1 cellular context compared by ENCODE assay signal in genomic region chr2:39227628-39228412, GRCh38.
A peak's percentile ranks its signal among the peaks of the same experiment; 100 is the strongest.
TF ChIP-seq lines count a peak whose summit lies in the region.

No MANE protein-coding gene starts in this region.

TF ChIP-seq in K562, 482 proteins besides CTCF, POLR2A, EP300 and RAD21 (continued from another document and continues in another):
- no peak for TF ChIP-seq ZBTB34 (CRISPR knock-in tag; IDR thresholded peaks at IDR 0.05)
- no peak for TF ChIP-seq ZNF76 (CRISPR knock-in tag; IDR thresholded peaks at IDR 0.05; ENCODE audit: borderline replicate concordance)
- no peak for TF ChIP-seq HOMEZ (CRISPR knock-in tag; IDR thresholded peaks at IDR 0.05)
- TF ChIP-seq CREB5 (CRISPR knock-in tag; IDR thresholded peaks at IDR 0.05), result no peak
- TF ChIP-seq THAP7 (CRISPR knock-in tag; IDR thresholded peaks at IDR 0.05), result no peak
- no peak for TF ChIP-seq FOS (IDR thresholded peaks at IDR 0.05; ENCODE audit: extremely low read depth, insufficient read length)
- no peak for TF ChIP-seq SMARCA5 (IDR thresholded peaks at IDR 0.05)
- TF ChIP-seq FOSL1 (tag; conservative IDR thresholded peaks at IDR 0.05), result peak; percentile 23; the same call in 1 of the 2 replicates
- TF ChIP-seq HIVEP1 (CRISPR knock-in tag; IDR thresholded peaks at IDR 0.05), result no peak
- TF ChIP-seq HEY1 (CRISPR knock-in tag; IDR thresholded peaks at IDR 0.05; ENCODE audit: borderline replicate concordance), result no peak
- TF ChIP-seq RBFOX2 (IDR thresholded peaks at IDR 0.05; ENCODE audit: low read depth, low read length), result no peak
- no peak for TF ChIP-seq HMGN3 (IDR thresholded peaks at IDR 0.05; ENCODE audit: borderline replicate concordance, extremely low read depth, insufficient read length, low read depth, low read length)
- TF ChIP-seq BMI1 (IDR thresholded peaks at IDR 0.05; ENCODE audit: low read length), result no peak
- TF ChIP-seq ETS2 (tag; IDR thresholded peaks at IDR 0.05; ENCODE audit: borderline replicate concordance, poor library complexity, severe bottlenecking), result no peak
- TF ChIP-seq NR4A1 (CRISPR knock-in tag; IDR thresholded peaks at IDR 0.05), result no peak
- TF ChIP-seq NR4A1 (tag; IDR thresholded peaks at IDR 0.05), result no peak
- TF ChIP-seq RBM39 (optimal IDR thresholded peaks at IDR 0.05; ENCODE audit: low read depth, low read length), result no peak
- no peak for TF ChIP-seq MTF1 (CRISPR knock-in tag; IDR thresholded peaks at IDR 0.05; ENCODE audit: borderline replicate concordance)
- no peak for TF ChIP-seq BCL6 (CRISPR knock-in tag; IDR thresholded peaks at IDR 0.05)
- TF ChIP-seq KLF1 (tag; IDR thresholded peaks at IDR 0.05), result no peak
- TF ChIP-seq E2F8 (IDR thresholded peaks at IDR 0.05; ENCODE audit: low read depth, partially characterized antibody), result no peak
- 0 out of 2 replicates have a peak, but pooled peaks have one; percentile 64 for TF ChIP-seq XRCC5 (IDR thresholded peaks at IDR 0.05; ENCODE audit: low read depth, low read length)
- no peak for TF ChIP-seq RNF2 (IDR thresholded peaks at IDR 0.05)
- no peak for TF ChIP-seq ZNF395 (CRISPR knock-in tag; IDR thresholded peaks at IDR 0.05)
- no peak for TF ChIP-seq ZBTB43 (CRISPR knock-in tag; IDR thresholded peaks at IDR 0.05)
- no peak; the same call in 1 of the 2 replicates for TF ChIP-seq MAFK (IDR thresholded peaks at IDR 0.05; ENCODE audit: low read length)
- TF ChIP-seq ZNF316 (IDR thresholded peaks at IDR 0.05), result peak; percentile 66
- peak in 1 of 2 experiments; percentile 49; a peak in 1 of 4 replicates for TF ChIP-seq RCOR1 (IDR thresholded peaks at IDR 0.05; ENCODE audit: borderline replicate concordance in 1 of 2, low read depth in 2 of 2, low read length in 2 of 2)
- no peak for TF ChIP-seq CEBPZ (IDR thresholded peaks at IDR 0.05; ENCODE audit: borderline replicate concordance, low read depth, low read length)
- TF ChIP-seq ZNF583 (CRISPR knock-in tag; IDR thresholded peaks at IDR 0.05), result no peak
- no peak for TF ChIP-seq NEUROD1 (IDR thresholded peaks at IDR 0.05; ENCODE audit: borderline replicate concordance, low read depth, low read length, partially characterized antibody)
- no peak for TF ChIP-seq SRSF1 (IDR thresholded peaks at IDR 0.05; ENCODE audit: low read depth, low read length)
- peak; percentile 23 for TF ChIP-seq MEIS2 (IDR thresholded peaks at IDR 0.05; ENCODE audit: partially characterized antibody)
- TF ChIP-seq ZBTB40 (IDR thresholded peaks at IDR 0.05), result no peak
- no peak for TF ChIP-seq ZBTB40 (CRISPR knock-in tag; IDR thresholded peaks at IDR 0.05)
- peak in 1 of 2 experiments; percentile 32; a peak in 1 of 4 replicates for TF ChIP-seq MAZ (CRISPR knock-in tag; conservative IDR thresholded peaks at IDR 0.05 in 1 of 2, IDR thresholded peaks at IDR 0.05 in 1 of 2)
